In genomic region chr20:29878281-29878741, GRCh38 we compare ENCODE assay signal across 8 cellular contexts.
A peak's percentile ranks its signal among the peaks of the same experiment; 100 is the strongest.
DNase-seq lines count a peak whose midpoint lies in the region; ATAC-seq, FAIRE-seq and TF ChIP-seq lines count a peak whose summit lies in the region.

No MANE protein-coding gene starts in this region.

- TF ChIP-seq POLR2A in H54 (IDR thresholded peaks at IDR 0.05; ENCODE audit: low read depth, low read length) = no peak

- DNase-seq in COLO668 (lab: John Stamatoyannopoulos, UW; ENCODE audit: unreplicated experiment) (peak; percentile 53), H54 (ENCODE audit: insufficient read length, low spot score) (peak; percentile 20), RPMI7951 (ENCODE audit: low read depth) (peak; percentile 49), iPS-NIHi7 (ENCODE audit: extremely low spot score) (peak; percentile 7), epidermal melanocyte (ENCODE audit: insufficient read length, low spot score) (no peak), retina (no peak)
- DNase-seq in stimulated activated CD4-positive, alpha-beta T cell treated with anti-CD3 and anti-CD28 coated beads, Interleukin-1b, Interleukin-23, amount 100 ng/mL, for 48 hours = no peak

- no peak for ATAC-seq in HG03521 (IDR thresholded peaks at IDR 0.05; ENCODE audit: unreplicated experiment)

- no peak for FAIRE-seq in H54 (lab: Jason Lieb, UNC)

Comparison
In these comparisons a context has a peak if more than half of its experiments do, and no peak if none do; other contexts are left out.
1. DNase-seq: peak in COLO668 (single experiment), H54 (single experiment), RPMI7951 (single experiment) and iPS-NIHi7 (single experiment); none in stimulated activated CD4-positive, alpha-beta T cell treated with anti-CD3 and anti-CD28 coated beads, Interleukin-1b, Interleukin-23, amount 100 ng/mL, for 48 hours (single experiment), epidermal melanocyte (single experiment) and retina (single experiment).